ENCODE assay signal across 1 cellular context in genomic region chr1:206797534-206798383, GRCh38.
TF ChIP-seq lines count a peak whose summit lies in the region.

No MANE protein-coding gene starts in this region.

TF ChIP-seq in K562, 482 proteins besides CTCF, POLR2A, EP300 and RAD21 (continued from another document):
- TF ChIP-seq BHLHE40 (IDR thresholded peaks at IDR 0.05; ENCODE audit: low read length) (peak; percentile 36; the same call in 1 of the 2 replicates), ZNF133 (CRISPR knock-in tag; IDR thresholded peaks at IDR 0.05) (0 out of 2 replicates have a peak, but pooled peaks have one; percentile 32), JUN (IDR thresholded peaks at IDR 0.05; ENCODE audit: borderline replicate concordance, low read depth, low read length) (no peak), JUN (CRISPR knock-in tag; IDR thresholded peaks at IDR 0.05; ENCODE audit: borderline replicate concordance) (no peak), USF1 (CRISPR knock-in tag; IDR thresholded peaks at IDR 0.05) (peak; percentile 70), PCBP1 (IDR thresholded peaks at IDR 0.05; ENCODE audit: low read depth, low read length, poor library complexity, severe bottlenecking) (no peak), ATF3 (IDR thresholded peaks at IDR 0.05) (0 out of 2 replicates have a peak, but pooled peaks have one; percentile 27), ATF3 (CRISPR knock-in tag; conservative IDR thresholded peaks at IDR 0.05) (no peak), TFAP4 (CRISPR knock-in tag; IDR thresholded peaks at IDR 0.05; ENCODE audit: borderline replicate concordance) (peak; percentile 21; the same call in 1 of the 2 replicates), PHB (CRISPR knock-in tag; IDR thresholded peaks at IDR 0.05) (0 out of 2 replicates have a peak, but pooled peaks have one; percentile 11), NR2C2 (CRISPR knock-in tag; IDR thresholded peaks at IDR 0.05) (no peak), NR2C2 (tag; IDR thresholded peaks at IDR 0.05) (0 out of 2 replicates have a peak, but pooled peaks have one; percentile 34)
